ENCODE assay signal across 8 cellular contexts in the genomic region with DNA sequence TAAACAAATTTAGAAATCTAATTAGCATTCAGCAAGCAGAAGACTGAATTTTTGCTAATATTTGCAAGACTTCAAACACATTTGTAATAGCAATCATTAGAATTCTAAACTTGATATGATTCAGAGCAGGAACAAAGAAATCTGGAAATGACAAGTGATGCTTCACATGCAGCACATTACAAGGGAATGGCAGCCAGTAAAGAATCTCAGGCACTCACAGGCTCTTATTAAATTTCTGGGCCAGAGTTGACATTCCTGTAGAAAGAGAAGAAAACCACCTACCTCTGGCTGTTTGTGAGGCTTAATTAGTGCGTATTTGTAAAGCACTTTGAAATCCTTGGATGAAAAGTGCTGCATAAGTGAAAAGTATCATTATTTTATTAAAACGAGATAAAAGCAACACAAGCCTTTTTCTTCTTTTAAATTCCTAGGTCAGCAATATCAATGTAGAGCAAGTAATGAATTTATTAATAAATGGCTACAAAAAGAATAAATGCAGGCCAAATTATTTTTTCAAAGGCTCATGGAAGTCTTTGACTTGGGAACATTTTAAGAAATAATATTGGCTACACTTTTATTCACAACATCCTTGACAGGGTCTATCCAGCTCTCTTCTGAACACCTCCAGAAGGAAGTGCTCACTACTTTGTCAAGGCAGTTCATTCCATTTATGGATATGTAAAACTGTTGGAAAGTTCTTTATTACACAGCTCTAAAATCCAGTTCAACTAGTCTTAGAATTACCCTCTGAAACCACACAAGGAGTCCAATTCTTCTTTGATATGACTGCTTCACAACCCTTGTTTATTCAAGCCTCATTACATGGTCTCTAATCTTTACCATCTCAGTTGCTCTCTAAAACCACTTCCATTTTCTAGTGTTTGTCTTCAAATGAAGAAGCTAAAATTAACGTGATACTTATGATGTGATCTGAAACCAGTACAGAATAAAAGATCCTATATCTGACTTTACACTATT. TPM values are rescaled to one million over a fixed set of nuclear protein-coding genes. Genes with fewer than 3 reads are reported as not detected.
DNase-seq lines count a peak whose midpoint lies in the region; ATAC-seq and TF ChIP-seq lines count a peak whose summit lies in the region.

No MANE protein-coding gene starts in this region.

- in situ Hi-C loops in brain microvascular endothelial cell (cut with HindIII; ENCODE audit: low pct_ligation_motif_present, low sequenced_read_pairs) = loop anchor here (25.0 kb wide), 1 partner anchor 837 kb away; no protein-coding TSS in a partner anchor

- H3K9me3 ChIP-seq in mesenchymal stem cell (ENCODE audit: control insufficient read depth, low read length) = no peaks in the 10 kb centered on the region

- no peak overlapping the region for H3K18ac ChIP-seq in mesenchymal stem cell (ENCODE audit: low read depth in 1 of 2, low read length in 2 of 2)

- H4K91ac ChIP-seq in mesenchymal stem cell (ENCODE audit: low read length) = no peak overlapping the region

- no peak overlapping the region for H3K14ac ChIP-seq in mesenchymal stem cell (ENCODE audit: low read length in 2 of 2)

- H3K9ac ChIP-seq in mesenchymal stem cell (ENCODE audit: low read length) = no peak overlapping the region

- H3K79me1 ChIP-seq in mesenchymal stem cell (replicated peaks; ENCODE audit: low read length, poor library complexity, severe bottlenecking) = no peaks in the 10 kb centered on the region

- H3K4me3 ChIP-seq in mesenchymal stem cell (ENCODE audit: insufficient read depth in 1 of 2, low read depth in 1 of 2, low read length in 2 of 2) (no peak overlapping the region), brain microvascular endothelial cell (ENCODE audit: low read depth, low read length) (no peak overlapping the region)

- H2BK12ac ChIP-seq in mesenchymal stem cell (ENCODE audit: low read length in 2 of 2) = no peak overlapping the region

- H3K27me3 ChIP-seq in mesenchymal stem cell (ENCODE audit: control insufficient read depth in 1 of 2, insufficient read depth in 1 of 2, low read length in 2 of 2) (no peaks in the 10 kb centered on the region), brain microvascular endothelial cell (replicated peaks) (no peaks in the 10 kb centered on the region)

- DNase-seq in NCI-H1417 (lab: John Stamatoyannopoulos, UW) = peak in 2 of 3 experiments; percentile 11 to 75
- no peak for DNase-seq in NCI-H1417 treated with DMSO at 0.1 percent for 48 hours (lab: John Stamatoyannopoulos, UW)
- DNase-seq in NCI-H187 treated with DMSO at 0.1 percent for 48 hours (lab: John Stamatoyannopoulos, UW) = peak; percentile 20
- peak; percentile 13 for DNase-seq in mesenchymal stem cell
- no peak for DNase-seq in brain microvascular endothelial cell
- DNase-seq in stimulated activated CD8-positive, alpha-beta memory T cell treated with anti-CD3 and anti-CD28 coated beads, Interleukin-4, amount 100 ng/mL, for 48 hours = no peak
- DNase-seq in NCI-H1694 (lab: John Stamatoyannopoulos, UW) = no peak

- WGBS in mesenchymal stem cell = 83% methylated on average over 1 of the region's 3 CpGs

- no peaks in the 10 kb centered on the region for H3K4me1 ChIP-seq in mesenchymal stem cell (ENCODE audit: control insufficient read depth, insufficient read depth, low read depth, low read length)

- no peak for TF ChIP-seq CTCF in brain microvascular endothelial cell (IDR thresholded peaks at IDR 0.05; ENCODE audit: low read depth, low read length, missing control alignments)

- H2BK120ac ChIP-seq in mesenchymal stem cell (ENCODE audit: low read depth, low read length) = no peak overlapping the region

- no peak overlapping the region for H2AK5ac ChIP-seq in mesenchymal stem cell (ENCODE audit: low read length, severe bottlenecking)

- no peak overlapping the region for H4K8ac ChIP-seq in mesenchymal stem cell (ENCODE audit: low read length)

- no peak overlapping the region for H3K4me2 ChIP-seq in mesenchymal stem cell (ENCODE audit: low read length, poor library complexity, severe bottlenecking)

- no peak overlapping the region for H2BK15ac ChIP-seq in mesenchymal stem cell (ENCODE audit: low read depth, poor library complexity, severe bottlenecking)

- peaks cover 0 to 10% of the 10 kb centered on the region in 2 experiments for H3K36me3 ChIP-seq in mesenchymal stem cell (ENCODE audit: control insufficient read depth in 1 of 2, insufficient read depth in 2 of 2, low read depth in 1 of 2, low read length in 2 of 2)
- H3K36me3 ChIP-seq in brain microvascular endothelial cell (replicated peaks) = no peaks in the 10 kb centered on the region

- no peak overlapping the region for H2BK5ac ChIP-seq in mesenchymal stem cell (ENCODE audit: low read depth, low read length, poor library complexity, severe bottlenecking)

- H2AFZ ChIP-seq in mesenchymal stem cell (ENCODE audit: low read depth, low read length) = no peak overlapping the region

- H3K23ac ChIP-seq in mesenchymal stem cell (ENCODE audit: low read length in 2 of 2) = no peak overlapping the region

- H3K4ac ChIP-seq in mesenchymal stem cell (ENCODE audit: low read depth in 1 of 2, low read length in 2 of 2) = no peak overlapping the region

- peak; percentile 74 for ATAC-seq in GM21723 (IDR thresholded peaks at IDR 0.05; ENCODE audit: unreplicated experiment)

- H3K27ac ChIP-seq in mesenchymal stem cell (ENCODE audit: low read length, poor library complexity, severe bottlenecking) (no peak overlapping the region), brain microvascular endothelial cell (no peak overlapping the region)

RNA-seq across cellular contexts. Expression of gene SCYL3, which starts 32.1 kb away (rescaled TPM):
- 3.4 TPM for polyA plus RNA-seq in mesenchymal stem cell (2013, experiment 1 of 2)
- 3.4 TPM for polyA plus RNA-seq in mesenchymal stem cell (2013, experiment 2 of 2)

Comparison
In these comparisons a context has a peak if more than half of its experiments do, and no peak if none do; other contexts are left out.
1. DNase-seq: peak in NCI-H1417 (2 of 3), NCI-H187 treated with DMSO at 0.1 percent for 48 hours (single experiment) and mesenchymal stem cell (single experiment); none in NCI-H1417 treated with DMSO at 0.1 percent for 48 hours (single experiment), brain microvascular endothelial cell (single experiment), stimulated activated CD8-positive, alpha-beta memory T cell treated with anti-CD3 and anti-CD28 coated beads, Interleukin-4, amount 100 ng/mL, for 48 hours (single experiment) and NCI-H1694 (single experiment).